Comparison of ENCODE assay signal across 1 cellular context in genomic region chr20:48444249-48444648, GRCh38.
TF ChIP-seq lines count a peak whose summit lies in the region.

No MANE protein-coding gene starts in this region.

TF ChIP-seq in HepG2, 621 proteins besides CTCF, POLR2A, EP300 and RAD21 (continued from another document):
- no peak for TF ChIP-seq ARID4A (CRISPR knock-in tag; IDR thresholded peaks at IDR 0.05; ENCODE audit: borderline replicate concordance)
- no peak for TF ChIP-seq SETDB1 (CRISPR knock-in tag; IDR thresholded peaks at IDR 0.05; ENCODE audit: borderline replicate concordance)
- no peak for TF ChIP-seq PCBP2 (optimal IDR thresholded peaks at IDR 0.05; ENCODE audit: low read depth, low read length, poor library complexity, severe bottlenecking)
- TF ChIP-seq EEA1 (CRISPR knock-in tag; IDR thresholded peaks at IDR 0.05; ENCODE audit: borderline replicate concordance): no peak
- no peak for TF ChIP-seq PLSCR1 (CRISPR knock-in tag; IDR thresholded peaks at IDR 0.05; ENCODE audit: borderline replicate concordance)
- no peak for TF ChIP-seq ZNF234 (CRISPR knock-in tag; conservative IDR thresholded peaks at IDR 0.05)
- TF ChIP-seq RARA (CRISPR knock-in tag; IDR thresholded peaks at IDR 0.05): no peak
TF ChIP-seq in HepG2: peak in this region for 0.
